14 cellular contexts compared by ENCODE assay signal in genomic region chr18:59446012-59446411, GRCh38.
A peak's percentile ranks its signal among the peaks of the same experiment; 100 is the strongest.
DNase-seq lines count a peak whose midpoint lies in the region; FAIRE-seq and TF ChIP-seq lines count a peak whose summit lies in the region.
"Had no signal": no experiment of that assay in that cellular context is flagged by ENCODE, and none has a peak within 500 bp of the region (broad histone marks: within the 10 kb centered on the region; RNA-seq: fewer than 3 reads in every experiment).

No MANE protein-coding gene starts in this region.

- no peaks in the 10 kb centered on the region for H3K27me3 ChIP-seq in bronchial epithelial cell (ENCODE audit: control insufficient read depth, insufficient read depth, low read length)
- no peaks in the 10 kb centered on the region for H3K27me3 ChIP-seq in kidney epithelial cell (ENCODE audit: control insufficient read depth, insufficient read depth, low read length)

- no peak for TF ChIP-seq CTCF in NB4 (IDR thresholded peaks at IDR 0.05; ENCODE audit: low read depth, low read length)
- TF ChIP-seq CTCF in bronchial epithelial cell (IDR thresholded peaks at IDR 0.05; ENCODE audit: insufficient read depth, low read length, severe bottlenecking), result no peak
- peak; percentile 7 for TF ChIP-seq CTCF in kidney epithelial cell (IDR thresholded peaks at IDR 0.05; ENCODE audit: insufficient read depth, low read length, poor library complexity, severe bottlenecking)

- H3K36me3 ChIP-seq in bronchial epithelial cell (ENCODE audit: control insufficient read depth, insufficient read depth, low read length), result no peaks in the 10 kb centered on the region
- no peaks in the 10 kb centered on the region for H3K36me3 ChIP-seq in kidney epithelial cell (ENCODE audit: control insufficient read depth, insufficient read depth, low read length)

- FAIRE-seq in bronchial epithelial cell (lab: Jason Lieb, UNC), result no peak

- peak; percentile 30 for DNase-seq in COLO829 (ENCODE audit: low spot score)
- peak; percentile 17 for DNase-seq in NB4 (ENCODE audit: low read depth)
- DNase-seq in bronchial epithelial cell (ENCODE audit: low read depth), result peak; percentile 39
- DNase-seq in kidney epithelial cell (ENCODE audit: low read depth), result no peak
- DNase-seq in EL, result no peak
- DNase-seq in NCI-H1105 treated with DMSO at 0.1 percent for 48 hours (lab: John Stamatoyannopoulos, UW), result no peak
- DNase-seq in NCI-H345 (lab: John Stamatoyannopoulos, UW), result no peak
- DNase-seq in stimulated activated CD4-positive, alpha-beta T cell treated with anti-CD3 and anti-CD28 coated beads, Interleukin-4, amount 100 ng/mL, for 1 hour, result no peak
- DNase-seq: activated CD4-positive, alpha-beta memory T cell treated with anti-CD3 and anti-CD28 coated beads, Interleukin-2, amount 10 ng/mL, durations not matched to agents 7 days and 5 days; cortex of kidney; NCI-H1436 treated with DMSO at 0.1 percent for 48 hours; stimulated activated CD4-positive, alpha-beta T cell treated with anti-CD3 and anti-CD28 coated beads, Interleukin-2, amount 100 ng/mL, for 48 hours; stimulated activated naive CD8-positive, alpha-beta T cell treated with anti-CD3 and anti-CD28 coated beads, Interleukin-15, Interleukin-2, amounts not matched to agents 100 U/mL and 50 U/mL, for 24 hours; T-cell had no signal

- no peak for TF ChIP-seq POLR2A in NB4 (IDR thresholded peaks at IDR 0.05; ENCODE audit: extremely low read depth, insufficient read length)

- H3K4me3 ChIP-seq in NB4 (ENCODE audit: low read depth, low read length) (no peak overlapping the region), bronchial epithelial cell (ENCODE audit: low read depth, low read length) (no peak overlapping the region), kidney epithelial cell (ENCODE audit: low read depth, low read length) (no peak overlapping the region)

Comparison
In these comparisons a context has a peak if more than half of its experiments do, and no peak if none do; other contexts are left out.
1. DNase-seq: peak in COLO829 (single experiment), NB4 (single experiment) and bronchial epithelial cell (single experiment); none in kidney epithelial cell (single experiment), EL (single experiment), NCI-H1105 treated with DMSO at 0.1 percent for 48 hours (single experiment), NCI-H345 (single experiment) and stimulated activated CD4-positive, alpha-beta T cell treated with anti-CD3 and anti-CD28 coated beads, Interleukin-4, amount 100 ng/mL, for 1 hour (single experiment).